20 cellular contexts compared by ENCODE assay signal in genomic region chr16:13070268-13070667, GRCh38.
DNase-seq lines count a peak whose midpoint lies in the region; ATAC-seq and TF ChIP-seq lines count a peak whose summit lies in the region.
"Had no signal": no experiment of that assay in that cellular context is flagged by ENCODE, and none has a peak within 500 bp of the region (broad histone marks: within the 10 kb centered on the region; RNA-seq: fewer than 3 reads in every experiment).

No MANE protein-coding gene starts in this region.

- CTCF ChIA-PET in mammary epithelial cell (lab: Charles Lee; ENCODE audit: low non-redundant PET): no interaction called here
- CTCF ChIA-PET in MCF 10A (lab: Yijun Ruan, JAX): no interaction called here

- H3K27ac Mint-ChIP-seq in MCF 10A (ENCODE audit: low read depth, unreplicated experiment): no peak overlapping the region

- H3K36me3 Mint-ChIP-seq in MCF 10A (ENCODE audit: insufficient read depth, unreplicated experiment): no peaks in the 10 kb centered on the region

- POLR2A ChIA-PET in MCF 10A (lab: Yijun Ruan, JAX): interaction anchor here (0.7 kb wide), 1 partner anchor 360 kb away, joined by 4 read pairs; no protein-coding TSS in a partner anchor

- H3K4me2 ChIP-seq in mammary epithelial cell (ENCODE audit: insufficient read depth, low read depth, low read length): no peak overlapping the region

- no TSS peak for BruUV-seq in mammary epithelial cell (replicated peaks; lab: Mats Ljungman, UMichigan)
- BruUV-seq in MCF 10A (replicated peaks; lab: Mats Ljungman, UMichigan): no TSS peak

- ATAC-seq in upper lobe of right lung (no peak), HG02970 (IDR thresholded peaks at IDR 0.05; ENCODE audit: low FRiP score, unreplicated experiment) (no peak), HG02571 (IDR thresholded peaks at IDR 0.05; ENCODE audit: unreplicated experiment) (no peak)
- ATAC-seq: heart right ventricle; lower lobe of right lung; stimulated activated naive CD8-positive, alpha-beta T cell treated with anti-CD3 and anti-CD28 coated beads, Interleukin-15, Interleukin-2, amounts not matched to agents 100 U/mL and 50 U/mL, for 24 hours had no signal

- H3K4me1 ChIP-seq in mammary epithelial cell (ENCODE audit: insufficient read depth, low read length) (peaks cover 5% of the 10 kb centered on the region), ectodermal cell (ENCODE audit: control insufficient read depth, insufficient read depth, low read length) (peaks cover 19% of the 10 kb centered on the region), upper lobe of right lung (no peaks in the 10 kb centered on the region)
- H3K4me1 ChIP-seq: adrenal gland, Caco-2, colonic mucosa, heart right ventricle, lower lobe of right lung had no signal

- H2AFZ ChIP-seq in mammary epithelial cell (ENCODE audit: low read depth, low read length): peak overlapping the region; percentile 50
- H2AFZ ChIP-seq: GM23248 had no signal

- H3K36me3 ChIP-seq in mammary epithelial cell (ENCODE audit: insufficient read depth, low read length) (no peaks in the 10 kb centered on the region), ectodermal cell (ENCODE audit: control insufficient read depth, insufficient read depth, low read length) (no peaks in the 10 kb centered on the region), upper lobe of right lung (no peaks in the 10 kb centered on the region)
- H3K36me3 ChIP-seq: adrenal gland, colonic mucosa, esophagus muscularis mucosa, heart right ventricle, lower lobe of right lung had no signal

- no peaks in the 10 kb centered on the region for H3K27me3 ChIP-seq in mammary epithelial cell (ENCODE audit: insufficient read depth, low read length)
- no peaks in the 10 kb centered on the region for H3K27me3 ChIP-seq in ectodermal cell (ENCODE audit: control insufficient read depth, insufficient read depth, low read length, poor library complexity, severe bottlenecking)
- no peaks in the 10 kb centered on the region for H3K27me3 ChIP-seq in upper lobe of right lung
- H3K27me3 ChIP-seq: adrenal gland, colonic mucosa had no signal

- no peak overlapping the region for H3K4me3 Mint-ChIP-seq in MCF 10A (ENCODE audit: unreplicated experiment)

- 20% methylated on average over 8 of the region's 9 CpGs for WGBS in mammary epithelial cell (ENCODE audit: low coverage, missing lambda C conversion rate)
- whole genome bisulfite sequencing in ectodermal cell, 2 experiments: 4 to 5% methylated on average over 9 of the region's 9 CpGs

- H3K4me3 ChIP-seq in mammary epithelial cell (replicated peaks in 1 of 3; ENCODE audit: insufficient read depth in 1 of 3, low read depth in 2 of 3, low read length in 3 of 3) (no peak overlapping the region), ectodermal cell (ENCODE audit: insufficient read depth, low read depth, low read length) (no peak overlapping the region), upper lobe of right lung (no peak overlapping the region)
- H3K4me3 ChIP-seq: adrenal gland, colonic mucosa, esophagus muscularis mucosa, GM23248, heart right ventricle, lower lobe of right lung had no signal

- TF ChIP-seq CTCF in mammary epithelial cell (conservative IDR thresholded peaks at IDR 0.05 in 1 of 2, IDR thresholded peaks at IDR 0.05 in 1 of 2; ENCODE audit: extremely low read depth in 1 of 2, insufficient read depth in 1 of 2, low read depth in 1 of 2, low read length in 2 of 2): no peak
- no peak for TF ChIP-seq CTCF in MCF 10A (IDR thresholded peaks at IDR 0.05; ENCODE audit: unreplicated experiment)
- TF ChIP-seq CTCF in upper lobe of right lung (IDR thresholded peaks at IDR 0.05): no peak

- peaks cover 18% of the 10 kb centered on the region for H3K9me3 Mint-ChIP-seq in MCF 10A (ENCODE audit: unreplicated experiment)

- H3K27me3 Mint-ChIP-seq in MCF 10A (ENCODE audit: insufficient read depth, unreplicated experiment): no peaks in the 10 kb centered on the region

- dilution Hi-C loops in mammary epithelial cell (cut with HindIII; ENCODE audit: low sequenced_read_pairs): no loop called here

- in situ Hi-C loops in mammary epithelial cell (cut with MboI; ENCODE audit: low sequenced_read_pairs in 2 of 2): no loop called here

- no peaks in the 10 kb centered on the region for H3K9me3 ChIP-seq in mammary epithelial cell (replicated peaks; ENCODE audit: insufficient read depth, low read length)
- H3K9me3 ChIP-seq in ectodermal cell (ENCODE audit: control insufficient read depth, low read length): no peaks in the 10 kb centered on the region
- peaks cover 4% of the 10 kb centered on the region for H3K9me3 ChIP-seq in upper lobe of right lung
- H3K9me3 ChIP-seq: adrenal gland, Caco-2, colonic mucosa had no signal

- DNase-seq in mammary epithelial cell (peak; percentile 9), MCF 10A (ENCODE audit: unreplicated experiment) (no peak), medulla oblongata (ENCODE audit: extremely low spot score) (peak; percentile 5), upper lobe of right lung (no peak), NCI-H2227 treated with DMSO at 0.1 percent for 48 hours (lab: John Stamatoyannopoulos, UW) (no peak)
- DNase-seq: activated CD4-positive, alpha-beta T cell treated with anti-CD3 and anti-CD28 coated beads, Interleukin-2, amount 50 U/mL, for 4 hours; Caco-2; colonic mucosa; GM23248; heart right ventricle; lower lobe of right lung; NCI-H1105 treated with DMSO at 0.1 percent for 48 hours; Right ventricle myocardium superior; stimulated activated naive CD8-positive, alpha-beta T cell treated with anti-CD3 and anti-CD28 coated beads, Interleukin-15, Interleukin-2, amounts not matched to agents 100 U/mL and 50 U/mL, for 24 hours; T1000 had no signal

- H3K9ac ChIP-seq in mammary epithelial cell (ENCODE audit: insufficient read depth, low read length): no peak overlapping the region
- H3K9ac ChIP-seq: GM23248 had no signal

- no peak overlapping the region for H3K27ac ChIP-seq in mammary epithelial cell (ENCODE audit: insufficient read depth, low read depth, low read length)
- peak overlapping the region; percentile 56 for H3K27ac ChIP-seq in ectodermal cell (ENCODE audit: insufficient read depth, low read depth, low read length, poor library complexity, severe bottlenecking)
- no peak overlapping the region for H3K27ac ChIP-seq in upper lobe of right lung
- H3K27ac ChIP-seq: adrenal gland, colonic mucosa, esophagus muscularis mucosa, GM23248, heart right ventricle, lower lobe of right lung had no signal

- no peaks in the 10 kb centered on the region for H4K20me1 ChIP-seq in mammary epithelial cell (ENCODE audit: insufficient read depth, low read length)

- H3K4me1 Mint-ChIP-seq in MCF 10A (ENCODE audit: insufficient read depth, unreplicated experiment): no peaks in the 10 kb centered on the region

- peaks cover 14% of the 10 kb centered on the region for H3K79me2 ChIP-seq in mammary epithelial cell (ENCODE audit: insufficient read depth, low read length)

- intact Hi-C loops in mammary epithelial cell (cut with micrococcal nuclease) (no loop called here), MCF 10A (cut with micrococcal nuclease) (no loop called here), upper lobe of right lung (cut with DNase I) (no loop called here)

Comparison
In these comparisons a context has a peak if more than half of its experiments do, and no peak if none do; other contexts are left out.
1. DNase-seq: peak in mammary epithelial cell (single experiment) and medulla oblongata (single experiment); none in MCF 10A (single experiment), upper lobe of right lung (single experiment) and NCI-H2227 treated with DMSO at 0.1 percent for 48 hours (single experiment).